ENCODE assay signal across 8 cellular contexts in genomic region chr6:37103169-37104039, GRCh38.
DNase-seq lines count a peak whose midpoint lies in the region; ATAC-seq and TF ChIP-seq lines count a peak whose summit lies in the region.

No MANE protein-coding gene starts in this region.

- H3K27me3 Mint-ChIP-seq in central memory CD8-positive, alpha-beta T cell = no peaks in the 10 kb centered on the region

- peak overlapping the region; percentile 0; the same call in 1 of the 2 replicates for H3K4me3 ChIP-seq in LNCaP clone FGC (ENCODE audit: low read depth, low read length)

- H3K9me3 Mint-ChIP-seq in central memory CD8-positive, alpha-beta T cell = no peaks in the 10 kb centered on the region

- H3K27ac Mint-ChIP-seq in central memory CD8-positive, alpha-beta T cell (ENCODE audit: low read depth) = peak overlapping the region; percentile 84

- DNase-seq in DMS 273 treated with DMSO at 0.1 percent for 48 hours (lab: John Stamatoyannopoulos, UW) = peak; percentile 34
- DNase-seq in LNCaP clone FGC (ENCODE audit: low read depth) = peak; percentile 83
- DNase-seq in SHP77 treated with DMSO at 0.1 percent for 48 hours (lab: John Stamatoyannopoulos, UW) = peak; percentile 62
- no peak for DNase-seq in central memory CD8-positive, alpha-beta T cell (ENCODE audit: low spot score in 2 of 2)
- DNase-seq in kidney tubule cell (ENCODE audit: low spot score) = peak; percentile 80
- DNase-seq in stimulated activated CD8-positive, alpha-beta memory T cell treated with anti-CD3 and anti-CD28 coated beads, Interleukin-4, amount 100 ng/mL, for 48 hours = peak; percentile 33
- no peak for DNase-seq in stimulated activated naive CD4-positive, alpha-beta T cell treated with Interleukin-2 at 50 U/mL for 16 hours (lab: John Stamatoyannopoulos, UW)

- peak overlapping the region; percentile 58 for H3K4me3 Mint-ChIP-seq in central memory CD8-positive, alpha-beta T cell

- no peak for ATAC-seq in central memory CD8-positive, alpha-beta T cell (replicated peaks; ENCODE audit: extremely low read depth, poor library complexity, severe bottlenecking)
- no peak for ATAC-seq in HG02678 (IDR thresholded peaks at IDR 0.05; ENCODE audit: unreplicated experiment)

- peaks cover 18% of the 10 kb centered on the region for H3K4me1 Mint-ChIP-seq in central memory CD8-positive, alpha-beta T cell

- H3K36me3 Mint-ChIP-seq in central memory CD8-positive, alpha-beta T cell (ENCODE audit: insufficient read depth) = peaks cover 2% of the 10 kb centered on the region

- TF ChIP-seq CTCF in LNCaP clone FGC (IDR thresholded peaks at IDR 0.05; ENCODE audit: control insufficient read depth, extremely low read depth, insufficient read depth) = no peak

Comparison
In these comparisons a context has a peak if more than half of its experiments do, and no peak if none do; other contexts are left out.
1. DNase-seq: peak in DMS 273 treated with DMSO at 0.1 percent for 48 hours (single experiment), LNCaP clone FGC (single experiment), SHP77 treated with DMSO at 0.1 percent for 48 hours (single experiment), kidney tubule cell (single experiment) and stimulated activated CD8-positive, alpha-beta memory T cell treated with anti-CD3 and anti-CD28 coated beads, Interleukin-4, amount 100 ng/mL, for 48 hours (single experiment); none in central memory CD8-positive, alpha-beta T cell (0 of 2) and stimulated activated naive CD4-positive, alpha-beta T cell treated with Interleukin-2 at 50 U/mL for 16 hours (single experiment).